ENCODE assay signal across 36 cellular contexts in genomic region chr3:89533320-89533719, GRCh38.
"Had no signal": no experiment of that assay in that cellular context is flagged by ENCODE, and none has a peak within 500 bp of the region (broad histone marks: within the 10 kb centered on the region; RNA-seq: fewer than 3 reads in every experiment).

No MANE protein-coding gene starts in this region.

- H3K4me1 ChIP-seq: adrenal gland, body of pancreas, breast epithelium had no signal

- H3K4me1 Mint-ChIP-seq: activated B cell treated with CpG ODN at 0.5 μM for 24 hours; activated CD4-positive, alpha-beta T cell treated with anti-CD3 and anti-CD28 coated beads, Interleukin-2, amount 10 ng/mL, durations not matched to agents 24 days and 14 days; activated naive CD8-positive, alpha-beta T cell treated with anti-CD3 and anti-CD28 coated beads for 36 hours; activated T-helper 17 cell treated with anti-CD3 and anti-CD28 coated beads, Interleukin-2, amount 50 U/mL, for 72 hours had no signal

- DNase-seq: activated B cell treated with CpG ODN at 0.5 μM for 24 hours; activated CD4-positive, alpha-beta memory T cell treated with anti-CD3 and anti-CD28 coated beads for 36 hours; activated CD4-positive, alpha-beta T cell treated with anti-CD3 and anti-CD28 coated beads for 4 hours; activated CD4-positive, alpha-beta T cell treated with anti-CD3 and anti-CD28 coated beads, Interleukin-2, amount 10 ng/mL, durations not matched to agents 24 days and 14 days; activated CD4-positive, alpha-beta T cell treated with anti-CD3 and anti-CD28 coated beads, Interleukin-2, amount 50 U/mL, for 1 hour; activated CD4-positive, alpha-beta T cell treated with anti-CD3 and anti-CD28 coated beads, Interleukin-2, amount 50 U/mL, for 4 hours; activated CD4-positive, CD25-positive, alpha-beta regulatory T cell treated with anti-CD3 and anti-CD28 coated beads, Interleukin-2, amount 50 U/mL, for 72 hours; activated CD8-positive, alpha-beta memory T cell treated with anti-CD3 and anti-CD28 coated beads, Interleukin-2, amount 50 U/mL, for 4 hours; activated CD8-positive, alpha-beta T cell treated with anti-CD3 and anti-CD28 coated beads for 36 hours; activated effector memory CD4-positive, alpha-beta T cell treated with anti-CD3 and anti-CD28 coated beads, Interleukin-2, amount 50 U/mL, for 16 hours; activated gamma-delta T cell treated with Interleukin-2 at 50 U/mL for 16 hours; activated naive CD4-positive, alpha-beta T cell; activated naive CD4-positive, alpha-beta T cell treated with anti-CD3 and anti-CD28 coated beads for 36 hours; activated naive CD4-positive, alpha-beta T cell treated with anti-CD3 and anti-CD28 coated beads, Interleukin-2, amount 50 U/mL, for 16 hours; activated naive CD8-positive, alpha-beta T cell treated with anti-CD3 and anti-CD28 coated beads for 36 hours; activated T-cell treated with anti-CD3 and anti-CD28 coated beads for 4 hours; activated T-cell treated with anti-CD3 and anti-CD28 coated beads, Interleukin-2, amount 50 U/mL, for 1 hour; activated T-cell treated with anti-CD3 and anti-CD28 coated beads, Interleukin-2, amount 50 U/mL, for 4 hours; activated T-cell treated with anti-CD3 and anti-CD28 coated beads, Interleukin-2, amount 50 U/mL, for 72 hours; adrenal gland; amniotic stem cell; aorta; body of pancreas; brain microvascular endothelial cell; central memory CD4-positive, alpha-beta T cell; SW 1271; T-helper 1 cell; T-helper 2 cell; T-helper 9 cell had no signal

- H3K36me3 Mint-ChIP-seq: activated CD4-positive, alpha-beta memory T cell treated with anti-CD3 and anti-CD28 coated beads for 36 hours; activated naive CD4-positive, alpha-beta T cell treated with anti-CD3 and anti-CD28 coated beads, Interleukin-2, amount 50 U/mL, for 72 hours; activated naive CD8-positive, alpha-beta T cell treated with anti-CD3 and anti-CD28 coated beads for 36 hours had no signal

- H3K4me3 Mint-ChIP-seq: activated B cell treated with CpG ODN at 0.5 μM for 24 hours; activated CD4-positive, alpha-beta memory T cell treated with anti-CD3 and anti-CD28 coated beads for 36 hours; activated CD4-positive, alpha-beta T cell treated with anti-CD3 and anti-CD28 coated beads, Interleukin-2, amount 10 ng/mL, durations not matched to agents 24 days and 14 days; activated CD8-positive, alpha-beta T cell treated with anti-CD3 and anti-CD28 coated beads for 36 hours; activated naive CD4-positive, alpha-beta T cell treated with anti-CD3 and anti-CD28 coated beads for 36 hours; activated naive CD8-positive, alpha-beta T cell treated with anti-CD3 and anti-CD28 coated beads for 36 hours; activated T-cell treated with anti-CD3 and anti-CD28 coated beads, Interleukin-2, amount 50 U/mL, for 4 hours; activated T-cell treated with anti-CD3 and anti-CD28 coated beads, Interleukin-2, amount 50 U/mL, for 72 hours; activated T-helper 1 cell treated with anti-CD3 and anti-CD28 coated beads, Interleukin-12 subunit alpha, Interleukin-12 subunit beta, Interleukin-2, Interleukin-4 antibody, amounts not matched to agents 30 ng/mL and 10 ng/mL and 1 ng/mL, durations not matched to agents 14 hours and 24 hours and 36 hours; activated T-helper 17 cell treated with anti-CD3 and anti-CD28 coated beads, Interleukin-2, amount 50 U/mL, for 72 hours; T-helper 1 cell treated with Interleukin-12 subunit alpha and Interleukin-12 subunit beta and Interleukin-4 antibody, amounts not matched to agents 30 μg/mL and 1 μg/mL, for 36 hours; T-helper 2 cell treated with Interferon-gamma antibody and Interleukin-4, amounts not matched to agents 5 μg/mL and 100 μg/mL, for 36 hours had no signal

- H3K27ac Mint-ChIP-seq: activated B cell treated with CpG ODN at 0.5 μM for 24 hours; activated CD4-positive, alpha-beta memory T cell treated with anti-CD3 and anti-CD28 coated beads for 36 hours; activated CD4-positive, alpha-beta T cell treated with anti-CD3 and anti-CD28 coated beads, Interleukin-2, amount 10 ng/mL, durations not matched to agents 24 days and 14 days; activated CD8-positive, alpha-beta T cell treated with anti-CD3 and anti-CD28 coated beads for 36 hours; activated naive CD4-positive, alpha-beta T cell treated with anti-CD3 and anti-CD28 coated beads for 36 hours; activated naive CD4-positive, alpha-beta T cell treated with anti-CD3 and anti-CD28 coated beads, Interleukin-2, amount 50 U/mL, for 72 hours; activated naive CD8-positive, alpha-beta T cell treated with anti-CD3 and anti-CD28 coated beads for 36 hours; activated T-cell treated with anti-CD3 and anti-CD28 coated beads, Interleukin-2, amount 50 U/mL, for 72 hours; activated T-helper 1 cell treated with anti-CD3 and anti-CD28 coated beads, Interleukin-12 subunit alpha, Interleukin-12 subunit beta, Interleukin-2, Interleukin-4 antibody, amounts not matched to agents 30 ng/mL and 10 ng/mL and 1 ng/mL, durations not matched to agents 14 hours and 24 hours and 36 hours; activated T-helper 17 cell treated with anti-CD3 and anti-CD28 coated beads, Interleukin-2, amount 50 U/mL, for 72 hours; T-helper 1 cell treated with Interleukin-12 subunit alpha and Interleukin-12 subunit beta and Interleukin-4 antibody, amounts not matched to agents 30 μg/mL and 1 μg/mL, for 36 hours; T-helper 2 cell treated with Interferon-gamma antibody and Interleukin-4, amounts not matched to agents 5 μg/mL and 100 μg/mL, for 36 hours had no signal

- H3K27ac ChIP-seq: adrenal gland, body of pancreas, brain microvascular endothelial cell, breast epithelium, VCaP had no signal

- H3K9me3 ChIP-seq: body of pancreas, breast epithelium had no signal

- H3K4me3 ChIP-seq: adrenal gland, body of pancreas, breast epithelium had no signal

- ATAC-seq: activated CD8-positive, alpha-beta T cell treated with anti-CD3 and anti-CD28 coated beads for 36 hours; activated naive CD4-positive, alpha-beta T cell treated with anti-CD3 and anti-CD28 coated beads, Interleukin-2, amount 50 U/mL, for 72 hours; activated T-cell treated with anti-CD3 and anti-CD28 coated beads, Interleukin-2, amount 50 U/mL, for 4 hours; activated T-cell treated with anti-CD3 and anti-CD28 coated beads, Interleukin-2, amount 50 U/mL, for 72 hours; activated T-helper 17 cell treated with anti-CD3 and anti-CD28 coated beads, Interleukin-2, amount 50 U/mL, for 72 hours; body of pancreas had no signal

- H3K27me3 ChIP-seq: adrenal gland, body of pancreas, brain microvascular endothelial cell, breast epithelium had no signal

- H3K27me3 Mint-ChIP-seq: activated B cell treated with CpG ODN at 0.5 μM for 24 hours; activated CD4-positive, alpha-beta memory T cell treated with anti-CD3 and anti-CD28 coated beads for 36 hours; activated CD4-positive, alpha-beta T cell treated with anti-CD3 and anti-CD28 coated beads, Interleukin-2, amount 10 ng/mL, durations not matched to agents 24 days and 14 days; activated CD8-positive, alpha-beta T cell treated with anti-CD3 and anti-CD28 coated beads for 36 hours; activated naive CD8-positive, alpha-beta T cell treated with anti-CD3 and anti-CD28 coated beads for 36 hours; activated T-helper 17 cell treated with anti-CD3 and anti-CD28 coated beads, Interleukin-2, amount 50 U/mL, for 72 hours had no signal

- H3K36me3 ChIP-seq: adrenal gland, brain microvascular endothelial cell, breast epithelium had no signal
